20 cellular contexts compared by ENCODE assay signal in genomic region chr10:76205361-76205760, GRCh38.
DNase-seq lines count a peak whose midpoint lies in the region; ATAC-seq and TF ChIP-seq lines count a peak whose summit lies in the region.
"Had no signal": no experiment of that assay in that cellular context is flagged by ENCODE, and none has a peak within 500 bp of the region (broad histone marks: within the 10 kb centered on the region; RNA-seq: fewer than 3 reads in every experiment).

No MANE protein-coding gene starts in this region.

- DNase-seq in mammary epithelial cell (peak; percentile 5), breast epithelium (ENCODE audit: low spot score in 2 of 2) (no peak), cardiac fibroblast (ENCODE audit: low read depth in 2 of 2) (peak; percentile 35 to 69), fibroblast of villous mesenchyme (ENCODE audit: low read depth) (peak; percentile 6), COLO829 (ENCODE audit: low spot score) (no peak), NCI-H2227 (lab: John Stamatoyannopoulos, UW; ENCODE audit: unreplicated experiment) (no peak)
- DNase-seq in stimulated activated naive B cell treated with anti-CD40 and anti-IgM and Interleukin-4, amounts not matched to agents 10 μg/mL and 1 μg/mL and 100 μg/mL, for 72 hours = no peak
- DNase-seq: C1 segment of cervical spinal cord, DMS 273 treated with DMSO at 0.1 percent for 48 hours, HFFc6, MG63, NCI-H1092, NCI-H146, NCI-H2081, NCI-H2227 treated with DMSO at 0.1 percent for 48 hours, NCI-H524 had no signal

- dilution Hi-C loops in mammary epithelial cell (cut with HindIII; ENCODE audit: low sequenced_read_pairs) = no loop called here

- H2AFZ ChIP-seq in mammary epithelial cell (ENCODE audit: low read depth, low read length) = no peak overlapping the region

- H3K9me3 ChIP-seq in mammary epithelial cell (replicated peaks; ENCODE audit: insufficient read depth, low read length) (no peaks in the 10 kb centered on the region), breast epithelium (no peaks in the 10 kb centered on the region)
- H3K9me3 ChIP-seq: MG63 had no signal

- H3K79me2 ChIP-seq in mammary epithelial cell (ENCODE audit: insufficient read depth, low read length) = no peaks in the 10 kb centered on the region

- no peaks in the 10 kb centered on the region for H3K27me3 ChIP-seq in mammary epithelial cell (ENCODE audit: insufficient read depth, low read length)
- H3K27me3 ChIP-seq in breast epithelium = no peaks in the 10 kb centered on the region
- H3K27me3 ChIP-seq: MG63 had no signal

- H3K9ac ChIP-seq in mammary epithelial cell (ENCODE audit: insufficient read depth, low read length) = no peak overlapping the region

- no peaks in the 10 kb centered on the region for H3K36me3 ChIP-seq in mammary epithelial cell (ENCODE audit: insufficient read depth, low read length)
- H3K36me3 ChIP-seq in breast epithelium = no peaks in the 10 kb centered on the region
- H3K36me3 ChIP-seq: MG63 had no signal

- H3K36me3 Mint-ChIP-seq in stimulated activated naive B cell treated with anti-CD40 and anti-IgM and Interleukin-4, amounts not matched to agents 10 μg/mL and 1 μg/mL and 100 μg/mL, for 72 hours = no peaks in the 10 kb centered on the region

- H3K4me2 ChIP-seq in mammary epithelial cell (ENCODE audit: insufficient read depth, low read depth, low read length) = no peak overlapping the region

- no peak overlapping the region for H3K4me3 ChIP-seq in mammary epithelial cell (replicated peaks in 1 of 3; ENCODE audit: insufficient read depth in 1 of 3, low read depth in 2 of 3, low read length in 3 of 3)
- H3K4me3 ChIP-seq in breast epithelium = no peak overlapping the region
- no peak overlapping the region for H3K4me3 ChIP-seq in cardiac fibroblast (replicated peaks in 1 of 2; ENCODE audit: low read depth in 2 of 2, low read length in 2 of 2)
- no peak overlapping the region for H3K4me3 ChIP-seq in fibroblast of villous mesenchyme (ENCODE audit: low read depth, low read length)
- H3K4me3 ChIP-seq: MG63, SK-N-MC had no signal

- in situ Hi-C loops in mammary epithelial cell (cut with MboI; ENCODE audit: low sequenced_read_pairs in 2 of 2) = no loop called here

- no peak overlapping the region for H3K27ac Mint-ChIP-seq in stimulated activated naive B cell treated with anti-CD40 and anti-IgM and Interleukin-4, amounts not matched to agents 10 μg/mL and 1 μg/mL and 100 μg/mL, for 72 hours
- H3K27ac Mint-ChIP-seq: HFFc6 had no signal

- no peak for ATAC-seq in HG03354 (IDR thresholded peaks at IDR 0.05; ENCODE audit: poor library complexity, severe bottlenecking, unreplicated experiment)
- no peak for ATAC-seq in stimulated activated naive B cell treated with anti-CD40 and anti-IgM and Interleukin-4, amounts not matched to agents 10 μg/mL and 1 μg/mL and 100 μg/mL, for 72 hours (replicated peaks)
- ATAC-seq: Panc1 had no signal

- no peak for TF ChIP-seq POLR2A in breast epithelium (IDR thresholded peaks at IDR 0.05)

- H3K27ac ChIP-seq in mammary epithelial cell (ENCODE audit: insufficient read depth, low read depth, low read length) = no peak overlapping the region
- no peak overlapping the region for H3K27ac ChIP-seq in breast epithelium
- H3K27ac ChIP-seq: 22Rv1, SK-N-MC had no signal

- CTCF ChIA-PET in mammary epithelial cell (lab: Charles Lee; ENCODE audit: low non-redundant PET) = no interaction called here

- H3K4me1 ChIP-seq in mammary epithelial cell (ENCODE audit: insufficient read depth, low read length) (peaks cover 3% of the 10 kb centered on the region), breast epithelium (no peaks in the 10 kb centered on the region)

- TF ChIP-seq CTCF in mammary epithelial cell (conservative IDR thresholded peaks at IDR 0.05 in 1 of 2, IDR thresholded peaks at IDR 0.05 in 1 of 2; ENCODE audit: extremely low read depth in 1 of 2, insufficient read depth in 1 of 2, low read depth in 1 of 2, low read length in 2 of 2) = no peak
- no peak for TF ChIP-seq CTCF in breast epithelium (IDR thresholded peaks at IDR 0.05)
- TF ChIP-seq CTCF in cardiac fibroblast (IDR thresholded peaks at IDR 0.05; ENCODE audit: low read depth, low read length) = no peak
- TF ChIP-seq CTCF in fibroblast of villous mesenchyme (IDR thresholded peaks at IDR 0.05; ENCODE audit: insufficient read depth, low read depth, low read length) = no peak

- H3K27me3 Mint-ChIP-seq in stimulated activated naive B cell treated with anti-CD40 and anti-IgM and Interleukin-4, amounts not matched to agents 10 μg/mL and 1 μg/mL and 100 μg/mL, for 72 hours = no peaks in the 10 kb centered on the region

- no peaks in the 10 kb centered on the region for H4K20me1 ChIP-seq in mammary epithelial cell (ENCODE audit: insufficient read depth, low read length)

- H3K4me1 Mint-ChIP-seq in stimulated activated naive B cell treated with anti-CD40 and anti-IgM and Interleukin-4, amounts not matched to agents 10 μg/mL and 1 μg/mL and 100 μg/mL, for 72 hours = no peaks in the 10 kb centered on the region

- WGBS in mammary epithelial cell (ENCODE audit: low coverage, missing lambda C conversion rate) = 76% methylated on average over 2 of the region's 2 CpGs

- no peaks in the 10 kb centered on the region for H3K9me3 Mint-ChIP-seq in stimulated activated naive B cell treated with anti-CD40 and anti-IgM and Interleukin-4, amounts not matched to agents 10 μg/mL and 1 μg/mL and 100 μg/mL, for 72 hours
- H3K9me3 Mint-ChIP-seq: HFFc6 had no signal

- intact Hi-C loops in mammary epithelial cell (cut with micrococcal nuclease) = no loop called here
- intact Hi-C loops in breast epithelium (cut with DNase I; ENCODE audit: low total_unique reads) = no loop called here

- no TSS peak for BruUV-seq in mammary epithelial cell (replicated peaks; lab: Mats Ljungman, UMichigan)

- H3K4me3 Mint-ChIP-seq in stimulated activated naive B cell treated with anti-CD40 and anti-IgM and Interleukin-4, amounts not matched to agents 10 μg/mL and 1 μg/mL and 100 μg/mL, for 72 hours = no peak overlapping the region
- H3K4me3 Mint-ChIP-seq: HFFc6 had no signal

Comparison
In these comparisons a context has a peak if more than half of its experiments do, and no peak if none do; other contexts are left out.
1. DNase-seq: peak in mammary epithelial cell (single experiment), cardiac fibroblast (2 of 2) and fibroblast of villous mesenchyme (single experiment); none in breast epithelium (0 of 2), COLO829 (single experiment), NCI-H2227 (single experiment) and stimulated activated naive B cell treated with anti-CD40 and anti-IgM and Interleukin-4, amounts not matched to agents 10 μg/mL and 1 μg/mL and 100 μg/mL, for 72 hours (single experiment).